ENCODE assay signal across 33 cellular contexts in genomic region chr2:3620834-3621233, GRCh38. TPM values are rescaled to one million over a fixed set of nuclear protein-coding genes. Genes with fewer than 3 reads are reported as not detected.
DNase-seq lines count a peak whose midpoint lies in the region; ATAC-seq, FAIRE-seq and TF ChIP-seq lines count a peak whose summit lies in the region.
"Had no signal": no experiment of that assay in that cellular context is flagged by ENCODE, and none has a peak within 500 bp of the region (broad histone marks: within the 10 kb centered on the region; RNA-seq: fewer than 3 reads in every experiment).

No MANE protein-coding gene starts in this region.

- POLR2A ChIA-PET in Caco-2 (lab: Charles Lee) = interaction anchor here (0.7 kb wide), 1 partner anchor 42 kb away, joined by 3 read pairs; no protein-coding TSS in a partner anchor

- H3K9me3 ChIP-seq in Caco-2 = 0 out of 2 replicates have a peak, but pooled peaks cover 6% of the 10 kb centered on the region
- H3K9me3 ChIP-seq in astrocyte (ENCODE audit: insufficient read depth, low read depth, low read length) = no peaks in the 10 kb centered on the region
- H3K9me3 ChIP-seq in liver (ENCODE audit: control insufficient read depth in 4 of 4, low read length in 3 of 4) = no peaks in the 10 kb centered on the region
- H3K9me3 ChIP-seq: neutrophil, prostate gland, testis had no signal

- no peak for ATAC-seq in activated naive CD4-positive, alpha-beta T cell treated with anti-CD3 and anti-CD28 coated beads, Interleukin-2, amount 50 U/mL, for 72 hours
- no peak for ATAC-seq in HG03097 (IDR thresholded peaks at IDR 0.05; ENCODE audit: low FRiP score, unreplicated experiment)
- ATAC-seq: activated T-cell treated with anti-CD3 and anti-CD28 coated beads, Interleukin-2, amount 50 U/mL, for 4 hours; CD8-positive, alpha-beta T cell; GM23338; heart right ventricle; left colon had no signal

- BruUV-seq in Caco-2 (replicated peaks; lab: Mats Ljungman, UMichigan) = no TSS peak

- no peak overlapping the region for H3K27ac ChIP-seq in astrocyte (ENCODE audit: low read depth, low read length)
- no peak overlapping the region for H3K27ac ChIP-seq in liver (ENCODE audit: low read depth in 1 of 2, low read length in 2 of 2)
- H3K27ac ChIP-seq: heart right ventricle, neutrophil, prostate gland, VCaP had no signal

- H2AFZ ChIP-seq in astrocyte (ENCODE audit: low read depth, low read length) = no peak overlapping the region
- H2AFZ ChIP-seq: GM23338 had no signal

- intact Hi-C loops in Caco-2 (cut with micrococcal nuclease; ENCODE audit: unreplicated experiment) = loop anchor here (1.0 kb wide), 1 partner anchor 25 kb away; no protein-coding TSS in a partner anchor

- H3K36me3 Mint-ChIP-seq in Caco-2 (ENCODE audit: insufficient read depth, unreplicated experiment) = no peaks in the 10 kb centered on the region
- H3K36me3 Mint-ChIP-seq in astrocyte (ENCODE audit: low read depth, unreplicated experiment) = peaks cover 1% of the 10 kb centered on the region
- H3K36me3 Mint-ChIP-seq in activated naive CD4-positive, alpha-beta T cell treated with anti-CD3 and anti-CD28 coated beads, Interleukin-2, amount 50 U/mL, for 72 hours = peaks cover 0 to 8% of the 10 kb centered on the region in 2 donors
- H3K36me3 Mint-ChIP-seq: CD8-positive, alpha-beta T cell had no signal

- TF ChIP-seq CTCF in Caco-2 (IDR thresholded peaks at IDR 0.05; ENCODE audit: insufficient read depth in 1 of 2, low read depth in 1 of 2, low read length in 1 of 2, severe bottlenecking in 1 of 2, unreplicated experiment in 1 of 2) (no peak), astrocyte (IDR thresholded peaks at IDR 0.05; ENCODE audit: insufficient read depth, low read depth, low read length) (no peak), epithelial cell of proximal tubule (conservative IDR thresholded peaks at IDR 0.05; ENCODE audit: low read depth, low read length) (no peak), liver (IDR thresholded peaks at IDR 0.05; ENCODE audit: low read depth, low read length, missing input control) (no peak)

- H3K9ac ChIP-seq in astrocyte (ENCODE audit: low read length) (no peak overlapping the region), liver (ENCODE audit: low read depth in 1 of 2, low read length in 2 of 2) (no peak overlapping the region)

- H3K4me2 ChIP-seq in astrocyte (ENCODE audit: low read length) = no peak overlapping the region
- H3K4me2 ChIP-seq: GM23338 had no signal

- H3K36me3 ChIP-seq in Caco-2 (ENCODE audit: control insufficient read depth, insufficient read depth, low read length) (no peaks in the 10 kb centered on the region), astrocyte (ENCODE audit: insufficient read depth, low read length) (no peaks in the 10 kb centered on the region), liver (ENCODE audit: control insufficient read depth in 4 of 4, insufficient read depth in 3 of 4, low read depth in 1 of 4, low read length in 3 of 4) (no peaks in the 10 kb centered on the region)
- H3K36me3 ChIP-seq: heart right ventricle, MG63, neutrophil, prostate gland had no signal

- H3K9me3 Mint-ChIP-seq in Caco-2 (ENCODE audit: unreplicated experiment) (peaks cover 32% of the 10 kb centered on the region), astrocyte (ENCODE audit: unreplicated experiment) (peaks cover 20% of the 10 kb centered on the region)
- peaks cover 0 to 5% of the 10 kb centered on the region in 2 donors for H3K9me3 Mint-ChIP-seq in activated naive CD4-positive, alpha-beta T cell treated with anti-CD3 and anti-CD28 coated beads, Interleukin-2, amount 50 U/mL, for 72 hours

- no peak for FAIRE-seq in astrocyte (lab: Jason Lieb, UNC)
- FAIRE-seq: A204.1, GM12892 had no signal

- no peak for DNase-seq in Caco-2
- DNase-seq in astrocyte (ENCODE audit: low read depth) = peak; percentile 37
- DNase-seq in epithelial cell of proximal tubule (ENCODE audit: low read depth) = peak; percentile 29
- no peak for DNase-seq in activated naive CD4-positive, alpha-beta T cell treated with anti-CD3 and anti-CD28 coated beads, Interleukin-2, amount 50 U/mL, for 72 hours (ENCODE audit: low spot score in 2 of 2)
- DNase-seq in LoVo (ENCODE audit: low spot score) = no peak
- DNase-seq in C1 segment of cervical spinal cord (lab: John Stamatoyannopoulos, UW) = no peak
- DNase-seq: activated CD4-positive, alpha-beta T cell treated with anti-CD3 and anti-CD28 coated beads for 4 hours; activated T-cell treated with anti-CD3 and anti-CD28 coated beads, Interleukin-2, amount 50 U/mL, for 4 hours; AML-193; CD8-positive, alpha-beta T cell; dermis blood vessel endothelial cell; DMS153; heart right ventricle; left colon; MG63; NCI-H1105 treated with DMSO at 0.1 percent for 48 hours; NCI-H1930; NCI-H69; SHP77 treated with DMSO at 0.1 percent for 48 hours; stimulated activated naive CD4-positive, alpha-beta T cell treated with Interleukin-2 at 50 U/mL for 16 hours; SW 1271; T-helper 9 cell; testis had no signal

- H3K27ac Mint-ChIP-seq in Caco-2 (ENCODE audit: unreplicated experiment) (peak overlapping the region; percentile 10), astrocyte (ENCODE audit: unreplicated experiment) (peak overlapping the region; percentile 71)
- no peak overlapping the region for H3K27ac Mint-ChIP-seq in activated naive CD4-positive, alpha-beta T cell treated with anti-CD3 and anti-CD28 coated beads, Interleukin-2, amount 50 U/mL, for 72 hours
- H3K27ac Mint-ChIP-seq: CD8-positive, alpha-beta T cell; GM23338 had no signal

- no peaks in the 10 kb centered on the region for H4K20me1 ChIP-seq in astrocyte (ENCODE audit: insufficient read depth, low read length)

- H3K27me3 Mint-ChIP-seq in Caco-2 (ENCODE audit: insufficient read depth, unreplicated experiment) = peaks cover 2% of the 10 kb centered on the region
- no peaks in the 10 kb centered on the region for H3K27me3 Mint-ChIP-seq in astrocyte (ENCODE audit: low read depth, unreplicated experiment)

- TF ChIP-seq RAD21 in liver (IDR thresholded peaks at IDR 0.05) = no peak

- H3K79me2 ChIP-seq in astrocyte (ENCODE audit: insufficient read depth, low read length) = no peaks in the 10 kb centered on the region

- H3K4me1 Mint-ChIP-seq in Caco-2 (ENCODE audit: low read depth, unreplicated experiment) = peaks cover 14% of the 10 kb centered on the region
- peaks cover 6% of the 10 kb centered on the region for H3K4me1 Mint-ChIP-seq in astrocyte (ENCODE audit: low read depth, unreplicated experiment)
- H3K4me1 Mint-ChIP-seq: GM23338 had no signal

- H3K4me3 ChIP-seq in Caco-2 (ENCODE audit: low read depth, low read length) = no peak overlapping the region
- no peak overlapping the region for H3K4me3 ChIP-seq in astrocyte (ENCODE audit: insufficient read depth, low read depth, low read length)
- H3K4me3 ChIP-seq in epithelial cell of proximal tubule (ENCODE audit: low read depth, low read length) = no peak overlapping the region
- H3K4me3 ChIP-seq in liver (ENCODE audit: low read depth in 1 of 3, low read length in 3 of 3) = no peak overlapping the region
- H3K4me3 ChIP-seq: GM23338, heart right ventricle, MG63, prostate gland, testis had no signal

- no peaks in the 10 kb centered on the region for H3K4me1 ChIP-seq in Caco-2
- H3K4me1 ChIP-seq in astrocyte (ENCODE audit: insufficient read depth, low read length) = no peaks in the 10 kb centered on the region
- H3K4me1 ChIP-seq in liver (ENCODE audit: control insufficient read depth in 4 of 4, insufficient read depth in 4 of 4, low read length in 3 of 4) = no peaks in the 10 kb centered on the region
- H3K4me1 ChIP-seq: prostate gland had no signal

- H3K27me3 ChIP-seq in Caco-2 (replicated peaks; ENCODE audit: control insufficient read depth, insufficient read depth, low read length) (no peaks in the 10 kb centered on the region; the same call in 1 of the 2 replicates), astrocyte (ENCODE audit: insufficient read depth, low read length) (no peaks in the 10 kb centered on the region), liver (ENCODE audit: control insufficient read depth in 4 of 4, insufficient read depth in 4 of 4, low read length in 3 of 4) (no peaks in the 10 kb centered on the region)
- H3K27me3 ChIP-seq: heart right ventricle, MG63, neutrophil, testis had no signal

- 74% methylated on average over 5 of the region's 5 CpGs for WGBS in liver

- CTCF ChIA-PET in Caco-2 (lab: Charles Lee) = no interaction called here

- no peak overlapping the region for H3K4me3 Mint-ChIP-seq in Caco-2 (ENCODE audit: unreplicated experiment)
- H3K4me3 Mint-ChIP-seq in astrocyte (ENCODE audit: unreplicated experiment) = no peak overlapping the region
- H3K4me3 Mint-ChIP-seq: activated T-cell treated with anti-CD3 and anti-CD28 coated beads, Interleukin-2, amount 50 U/mL, for 4 hours; CD8-positive, alpha-beta T cell; GM23338 had no signal

TF ChIP-seq in liver, 16 proteins besides CTCF, POLR2A, EP300 and RAD21:
- TF ChIP-seq YY1 (IDR thresholded peaks at IDR 0.05) (no peak), NR2F2 (IDR thresholded peaks at IDR 0.05) (peak; percentile 21), ATF3 (IDR thresholded peaks at IDR 0.05) (no peak), HNF4A (conservative IDR thresholded peaks at IDR 0.05) (no peak), SP1 (IDR thresholded peaks at IDR 0.05) (peak; percentile 19)

RNA-seq across cellular contexts. Expression of gene COLEC11, which starts 25.9 kb away (rescaled TPM):
- total RNA-seq in Caco-2 (2022) = not detected in 2 replicates
- not detected in 2 replicates for total RNA-seq in astrocyte
- 0.40 and 2.4 TPM in 2 replicates for total RNA-seq in epithelial cell of proximal tubule
- total RNA-seq in liver = 10 to 100 TPM; 31.0 to 62.7 TPM
- polyA plus RNA-seq in liver = 100 to 1,000 TPM in 1 of 2 donors, 10 to 100 TPM in 1; 79.1 to 100 TPM
- total RNA-seq in activated naive CD4-positive, alpha-beta T cell treated with anti-CD3 and anti-CD28 coated beads, Interleukin-2, amount 50 U/mL, for 72 hours = not detected
- total RNA-seq: CD8-positive, alpha-beta T cell had no signal

RNA-seq across cellular contexts. Expression of gene ALLC, which starts 37.2 kb away (rescaled TPM):
- not detected in 2 replicates for total RNA-seq in Caco-2 (2022)
- total RNA-seq in astrocyte = not detected in 2 replicates
- total RNA-seq in epithelial cell of proximal tubule = not detected in 2 replicates
- total RNA-seq in liver = 1 to 10 TPM in 1 of 2 donors, under 1 TPM in 1; 0.14 to 1.3 TPM
- 1 to 10 TPM in 1 of 2 donors, under 1 TPM in 1; 0.09 to 1.4 TPM for polyA plus RNA-seq in liver
- total RNA-seq in activated naive CD4-positive, alpha-beta T cell treated with anti-CD3 and anti-CD28 coated beads, Interleukin-2, amount 50 U/mL, for 72 hours = not detected
- total RNA-seq: activated T-cell treated with anti-CD3 and anti-CD28 coated beads, Interleukin-2, amount 50 U/mL, for 4 hours; cardiac septum; CD8-positive, alpha-beta T cell; dermis blood vessel endothelial cell; GM23338; heart right ventricle; left colon; mesenteric fat pad had no signal
- polyA plus RNA-seq: GM23338 had no signal

RNA-seq across cellular contexts. Expression of gene RPS7, which starts 45.8 kb away (rescaled TPM):
- total RNA-seq in Caco-2 (2022) (2,077 and 2,101 TPM in 2 replicates), astrocyte (998 and 1,163 TPM in 2 replicates), epithelial cell of proximal tubule (3,039 and 4,770 TPM in 2 replicates), liver (100 to 1,000 TPM; 523 to 852 TPM)
- polyA plus RNA-seq in liver = 100 to 1,000 TPM; 315 to 610 TPM
- total RNA-seq in activated naive CD4-positive, alpha-beta T cell treated with anti-CD3 and anti-CD28 coated beads, Interleukin-2, amount 50 U/mL, for 72 hours = 1,000 to 10,000 TPM; 1,548 to 2,231 TPM

Comparison
In these comparisons a context has a peak if more than half of its experiments do, and no peak if none do; other contexts are left out.
1. DNase-seq: peak in astrocyte (single experiment) and epithelial cell of proximal tubule (single experiment); none in Caco-2 (0 of 2), activated naive CD4-positive, alpha-beta T cell treated with anti-CD3 and anti-CD28 coated beads, Interleukin-2, amount 50 U/mL, for 72 hours (0 of 2), LoVo (single experiment) and C1 segment of cervical spinal cord (0 of 14).
2. H3K27ac Mint-ChIP-seq: peak in Caco-2 (single experiment) and astrocyte (single experiment); none in activated naive CD4-positive, alpha-beta T cell treated with anti-CD3 and anti-CD28 coated beads, Interleukin-2, amount 50 U/mL, for 72 hours (0 of 2).